ENCODE assay signal across 33 cellular contexts in the genomic region with DNA sequence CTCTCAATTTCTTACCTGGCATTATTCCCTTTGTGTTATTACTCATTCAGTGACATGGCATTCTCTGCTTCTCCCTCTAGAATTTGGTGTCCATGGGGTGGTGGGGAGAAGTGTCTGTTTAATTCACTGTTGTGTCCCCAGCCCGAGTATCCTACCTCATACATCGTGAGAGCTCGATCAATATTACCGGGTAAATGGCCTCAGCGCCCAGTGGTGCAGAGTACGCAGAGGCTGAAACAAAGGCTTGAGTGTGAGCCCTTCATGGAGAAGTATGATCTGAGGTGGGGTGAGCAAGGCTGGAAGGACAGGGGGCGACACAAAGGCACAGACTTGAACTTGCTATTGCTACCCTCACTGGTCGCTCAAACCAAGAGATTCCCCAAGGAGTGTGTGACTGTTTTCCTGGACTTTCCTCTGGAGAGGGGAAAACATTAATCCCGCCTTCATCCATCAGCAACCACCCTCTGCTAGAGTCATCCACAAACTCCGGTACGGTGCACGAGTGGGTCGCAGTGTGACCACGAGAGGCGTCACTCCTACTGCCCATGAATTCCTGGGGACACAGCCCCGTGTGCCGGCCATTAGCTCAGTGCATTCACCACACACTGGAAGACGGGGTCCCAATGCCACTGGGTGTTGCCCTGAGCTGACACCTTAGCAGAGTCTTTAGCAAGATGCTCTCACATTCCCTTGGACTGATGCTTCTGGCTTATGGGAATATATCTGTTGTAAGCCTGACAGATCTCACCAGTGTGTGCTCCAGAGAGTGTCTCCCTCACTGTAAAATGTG.
"Had no signal": no experiment of that assay in that cellular context is flagged by ENCODE, and none has a peak within 500 bp of the region (broad histone marks: within the 10 kb centered on the region; RNA-seq: fewer than 3 reads in every experiment).

No MANE protein-coding gene starts in this region.

- H3K4me3 ChIP-seq: adrenal gland, breast epithelium, SK-N-MC had no signal

- DNase-seq: activated B cell treated with CpG ODN at 0.5 μM for 24 hours; activated CD4-positive, alpha-beta T cell treated with anti-CD3 and anti-CD28 coated beads for 1 hour; activated CD4-positive, alpha-beta T cell treated with anti-CD3 and anti-CD28 coated beads, Interleukin-2, amount 10 ng/mL, durations not matched to agents 24 days and 14 days; activated CD4-positive, alpha-beta T cell treated with anti-CD3 and anti-CD28 coated beads, Interleukin-2, amount 50 U/mL, for 48 hours; activated gamma-delta T cell; activated naive CD4-positive, alpha-beta T cell treated with anti-CD3 and anti-CD28 coated beads for 36 hours; activated naive CD8-positive, alpha-beta T cell treated with anti-CD3 and anti-CD28 coated beads for 36 hours; activated T-cell treated with anti-CD3 and anti-CD28 coated beads for 4 hours; activated T-cell treated with anti-CD3 and anti-CD28 coated beads, Interleukin-2, amount 50 U/mL, for 48 hours; adrenal gland; aorta; caudate nucleus; Karpas-422; MM.1S; NCI-H1105; NCI-H1436; NCI-H1694 treated with DMSO at 0.1 percent for 48 hours; NCI-H2029 treated with DMSO at 0.1 percent for 48 hours; NCI-H345; NCI-H510A treated with DMSO at 0.1 percent for 48 hours; NCI-H69; NK-92 treated with Interleukin-12 subunit alpha and Interleukin-12 subunit beta, amount 100 ng/mL, for 24 hours; OCI-M1; RPMI8226; T-cell; T-helper 2 cell; T1000 had no signal

- H3K27me3 ChIP-seq: adrenal gland, breast epithelium had no signal

- H3K4me1 ChIP-seq: adrenal gland, breast epithelium had no signal

- H3K27ac ChIP-seq: adrenal gland, breast epithelium, SK-N-MC had no signal

- H3K36me3 ChIP-seq: adrenal gland, breast epithelium had no signal

- ATAC-seq: activated T-helper 17 cell treated with anti-CD3 and anti-CD28 coated beads, Interleukin-2, amount 50 U/mL, for 72 hours; Panc1; Right ventricle myocardium inferior; T-cell had no signal

- H3K9me3 ChIP-seq: adrenal gland had no signal

- FAIRE-seq: TTC549 had no signal
